14 cellular contexts compared by ENCODE assay signal in genomic region chr9:17622166-17622565, GRCh38. TPM values are rescaled to one million over a fixed set of nuclear protein-coding genes. Genes with fewer than 3 reads are reported as not detected.
A peak's percentile ranks its signal among the peaks of the same experiment; 100 is the strongest.
DNase-seq lines count a peak whose midpoint lies in the region; ATAC-seq and TF ChIP-seq lines count a peak whose summit lies in the region.
"Had no signal": no experiment of that assay in that cellular context is flagged by ENCODE, and none has a peak within 500 bp of the region (broad histone marks: within the 10 kb centered on the region; RNA-seq: fewer than 3 reads in every experiment).

No MANE protein-coding gene starts in this region.

- H3K36me3 ChIP-seq in GM23338 (ENCODE audit: insufficient read depth) (no peaks in the 10 kb centered on the region), PC-3 (ENCODE audit: low read depth, low read length) (no peaks in the 10 kb centered on the region), gastroesophageal sphincter (no peaks in the 10 kb centered on the region)
- H3K36me3 ChIP-seq: BE2C, HAP-1 had no signal

- H3K27ac ChIP-seq in GM23338 (ENCODE audit: low read depth) (no peak overlapping the region), PC-3 (ENCODE audit: low read length) (no peak overlapping the region), gastroesophageal sphincter (no peak overlapping the region)
- H3K27ac ChIP-seq: A549, C4-2B had no signal

- no peaks in the 10 kb centered on the region; the same call in 1 of the 2 replicates for H4K20me1 ChIP-seq in GM23338 (replicated peaks; ENCODE audit: insufficient read depth)
- no peaks in the 10 kb centered on the region for H4K20me1 ChIP-seq in PC-3 (ENCODE audit: low read length)

- H3K9ac ChIP-seq in PC-3 (ENCODE audit: low read length): no peak overlapping the region

- WGBS in gastroesophageal sphincter (ENCODE audit: low coverage in 1 of 2), 2 donors: 73 to 78% methylated on average over 2 to 4 of the region's 4 CpGs

- H3K9me3 Mint-ChIP-seq in GM23338: no peaks in the 10 kb centered on the region

- H2AFZ ChIP-seq in GM23338: no peak overlapping the region
- no peak overlapping the region for H2AFZ ChIP-seq in PC-3 (ENCODE audit: low read length)

- no peaks in the 10 kb centered on the region for H3K27me3 ChIP-seq in GM23338 (ENCODE audit: insufficient read depth)
- no peaks in the 10 kb centered on the region for H3K27me3 ChIP-seq in PC-3 (ENCODE audit: low read length)
- no peaks in the 10 kb centered on the region for H3K27me3 ChIP-seq in gastroesophageal sphincter
- H3K27me3 ChIP-seq: BE2C had no signal

- no peak overlapping the region for H3K4me2 ChIP-seq in GM23338
- H3K4me2 ChIP-seq in PC-3 (ENCODE audit: low read length): no peak overlapping the region
- H3K4me2 ChIP-seq: A549 had no signal

- peak; percentile 14 to 31; a peak in 3 of 4 replicates for TF ChIP-seq CTCF in GM23338 (conservative IDR thresholded peaks at IDR 0.05; ENCODE audit: low read depth in 2 of 2)
- 0 out of 2 replicates have a peak, but pooled peaks have one; percentile 20 for TF ChIP-seq CTCF in PC-3 (conservative IDR thresholded peaks at IDR 0.05; ENCODE audit: low read depth, low read length)
- TF ChIP-seq CTCF in gastroesophageal sphincter (IDR thresholded peaks at IDR 0.05): no peak

- H3K9me3 ChIP-seq in PC-3 (ENCODE audit: low read length) (no peaks in the 10 kb centered on the region), gastroesophageal sphincter (no peaks in the 10 kb centered on the region)
- H3K9me3 ChIP-seq: A549, BE2C, HAP-1 had no signal

- 0 out of 2 replicates have a peak, but pooled peaks cover 4% of the 10 kb centered on the region for H3K9me2 ChIP-seq in GM23338 (ENCODE audit: insufficient read depth)
- no peaks in the 10 kb centered on the region for H3K9me2 ChIP-seq in PC-3 (replicated peaks; ENCODE audit: low read length)

- intact Hi-C loops in PC-3 (cut with micrococcal nuclease): no loop called here

- DNase-seq in GM23338 (ENCODE audit: low spot score): no peak
- peak; percentile 92 for DNase-seq in NCI-H446 treated with DMSO at 0.1 percent for 48 hours (lab: John Stamatoyannopoulos, UW)
- no peak for DNase-seq in PC-3
- DNase-seq in GOT3 (lab: John Stamatoyannopoulos, UW): no peak
- DNase-seq in NCI-H510A (lab: John Stamatoyannopoulos, UW): no peak
- DNase-seq: BE2C; CD4-positive, alpha-beta memory T cell; DND-41; GF-D8 had no signal

- H3K27me3 Mint-ChIP-seq in GM23338 (ENCODE audit: insufficient read depth, low read depth, poor library complexity): no peaks in the 10 kb centered on the region
- H3K27me3 Mint-ChIP-seq: CD4-positive, alpha-beta memory T cell had no signal

- BruUV-seq in PC-3 (replicated peaks; lab: Mats Ljungman, UMichigan): no TSS peak

- no peak for TF ChIP-seq POLR2A in gastroesophageal sphincter (IDR thresholded peaks at IDR 0.05)

- TF ChIP-seq EP300 in gastroesophageal sphincter (IDR thresholded peaks at IDR 0.05): no peak

- no peak overlapping the region for H3K4me3 Mint-ChIP-seq in GM23338
- H3K4me3 Mint-ChIP-seq: CD4-positive, alpha-beta memory T cell had no signal

- H3K4me1 ChIP-seq in GM23338 (ENCODE audit: insufficient read depth): no peaks in the 10 kb centered on the region
- H3K4me1 ChIP-seq in PC-3 (ENCODE audit: insufficient read depth, low read length): peaks cover 16% of the 10 kb centered on the region
- H3K4me1 ChIP-seq in gastroesophageal sphincter: no peaks in the 10 kb centered on the region
- H3K4me1 ChIP-seq: A549, BE2C, HAP-1 had no signal

- peaks cover 7% of the 10 kb centered on the region; the same call in 2 of the 3 replicates for H3K4me1 Mint-ChIP-seq in GM23338
- H3K4me1 Mint-ChIP-seq: CD4-positive, alpha-beta memory T cell had no signal

- POLR2A ChIA-PET in PC-3 (lab: Charles Lee; ENCODE audit: unreplicated experiment): no interaction called here

- H3F3A ChIP-seq in GM23338 (replicated peaks; ENCODE audit: low read depth) (no peaks in the 10 kb centered on the region), PC-3 (ENCODE audit: low read length, unreplicated experiment) (no peaks in the 10 kb centered on the region)

- H3K36me3 Mint-ChIP-seq in GM23338 (ENCODE audit: low read depth): no peaks in the 10 kb centered on the region
- H3K36me3 Mint-ChIP-seq: CD4-positive, alpha-beta memory T cell had no signal

- H3K79me2 ChIP-seq in GM23338 (replicated peaks; ENCODE audit: insufficient read depth): no peaks in the 10 kb centered on the region; the same call in 1 of the 2 replicates
- H3K79me2 ChIP-seq in PC-3 (ENCODE audit: low read length): no peaks in the 10 kb centered on the region

- no peak overlapping the region for H3K4me3 ChIP-seq in GM23338
- no peak overlapping the region for H3K4me3 ChIP-seq in PC-3 (ENCODE audit: low read length)
- H3K4me3 ChIP-seq in gastroesophageal sphincter: no peak overlapping the region
- H3K4me3 ChIP-seq: A549, HAP-1 had no signal

- ATAC-seq in GM23338 (no peak), PC-3 (no peak), gastroesophageal sphincter (no peak)
- ATAC-seq: A549 had no signal

- CTCF ChIA-PET in PC-3 (lab: Charles Lee): no interaction called here

- no peak overlapping the region for H3K27ac Mint-ChIP-seq in GM23338
- H3K27ac Mint-ChIP-seq: CD4-positive, alpha-beta memory T cell had no signal

TF ChIP-seq in GM23338, 12 proteins besides CTCF, POLR2A, EP300 and RAD21:
- TF ChIP-seq ETS1 (IDR thresholded peaks at IDR 0.05) (no peak), CREB1 (CRISPR knock-in tag; IDR thresholded peaks at IDR 0.05; ENCODE audit: low read depth) (no peak), JUNB (IDR thresholded peaks at IDR 0.05; ENCODE audit: unreplicated experiment) (no peak), STAT1 (IDR thresholded peaks at IDR 0.05; ENCODE audit: unreplicated experiment) (no peak)

RNA-seq across cellular contexts. Expression of gene SH3GL2, which starts 43.3 kb away (rescaled TPM):
- total RNA-seq in GM23338 (2014; rRNA removed; shearing (Covaris generic)): 7.0 and 8.6 TPM in 2 replicates
- polyA plus RNA-seq in GM23338 (2016; fragmentation: Nextera tagmentation; extraction: Ambion mirVana): 4.1 and 5.9 TPM in 2 replicates
- total RNA-seq in PC-3 (2014; rRNA removed): 1.4 and 2.9 TPM in 2 replicates
- 1 to 10 TPM; 3.6 to 6.8 (median 4.7) TPM for total RNA-seq in gastroesophageal sphincter
- total RNA-seq: CD4-positive, alpha-beta memory T cell; HT1080 had no signal
- polyA plus RNA-seq: CD4-positive, alpha-beta memory T cell had no signal

Comparison
In these comparisons a context has a peak if more than half of its experiments do, and no peak if none do; other contexts are left out.
1. CTCF ChIP-seq: peak in GM23338 (2 of 2) and PC-3 (single experiment); none in gastroesophageal sphincter (0 of 4).